ENCODE assay signal across 1 cellular context in genomic region chr4:78656968-78657445, GRCh38.
TF ChIP-seq lines count a peak whose summit lies in the region.

No MANE protein-coding gene starts in this region.

TF ChIP-seq in K562, 482 proteins besides CTCF, POLR2A, EP300 and RAD21 (continued from another document and continues in another):
- no peak for TF ChIP-seq MITF (IDR thresholded peaks at IDR 0.05)
- TF ChIP-seq ATF2 (CRISPR knock-in tag; IDR thresholded peaks at IDR 0.05) = no peak
- TF ChIP-seq ZNF609 (CRISPR knock-in tag; IDR thresholded peaks at IDR 0.05; ENCODE audit: borderline replicate concordance) = no peak
- TF ChIP-seq HNRNPL (IDR thresholded peaks at IDR 0.05; ENCODE audit: low read depth, low read length) = no peak
- TF ChIP-seq TSHZ1 (CRISPR knock-in tag; IDR thresholded peaks at IDR 0.05) = no peak
- TF ChIP-seq ZNF764 (CRISPR knock-in tag; IDR thresholded peaks at IDR 0.05; ENCODE audit: low read depth) = no peak
- TF ChIP-seq POLR2H (tag; IDR thresholded peaks at IDR 0.05; ENCODE audit: low read depth) = peak; percentile 75
- no peak for TF ChIP-seq ZNF785 (CRISPR knock-in tag; IDR thresholded peaks at IDR 0.05)
- no peak for TF ChIP-seq HNRNPH1 (optimal IDR thresholded peaks at IDR 0.05; ENCODE audit: low read depth, low read length)
- TF ChIP-seq SMARCA5 (IDR thresholded peaks at IDR 0.05) = peak; percentile 85; the same call in 1 of the 2 replicates
- TF ChIP-seq ZNF197 (CRISPR knock-in tag; IDR thresholded peaks at IDR 0.05; ENCODE audit: low read depth) = no peak
- TF ChIP-seq SP2 (IDR thresholded peaks at IDR 0.05; ENCODE audit: extremely low read depth, low read depth, low read length, poor library complexity, severe bottlenecking) = no peak
- TF ChIP-seq HMGXB4 (CRISPR knock-in tag; IDR thresholded peaks at IDR 0.05) = no peak
- TF ChIP-seq PATZ1 (CRISPR knock-in tag; IDR thresholded peaks at IDR 0.05; ENCODE audit: borderline replicate concordance) = 0 out of 2 replicates have a peak, but pooled peaks have one; percentile 22
- no peak for TF ChIP-seq DMBX1 (CRISPR knock-in tag; IDR thresholded peaks at IDR 0.05; ENCODE audit: borderline replicate concordance)
- TF ChIP-seq MTA1 (IDR thresholded peaks at IDR 0.05; ENCODE audit: borderline replicate concordance) = no peak
- peak; percentile 47; the same call in 1 of the 2 replicates for TF ChIP-seq NBN (IDR thresholded peaks at IDR 0.05; ENCODE audit: low read depth)
- no peak for TF ChIP-seq HNRNPK (IDR thresholded peaks at IDR 0.05; ENCODE audit: low read depth, low read length, poor library complexity, severe bottlenecking)
- peak; percentile 64; the same call in 1 of the 2 replicates for TF ChIP-seq NFATC3 (IDR thresholded peaks at IDR 0.05)
- TF ChIP-seq ZFP91 (CRISPR knock-in tag; IDR thresholded peaks at IDR 0.05) = peak; percentile 78
- TF ChIP-seq ZBTB7A (IDR thresholded peaks at IDR 0.05; ENCODE audit: borderline replicate concordance, control insufficient read depth, low read depth, low read length) = no peak
- TF ChIP-seq ZNF280A (IDR thresholded peaks at IDR 0.05; ENCODE audit: low read depth, partially characterized antibody) = no peak
- TF ChIP-seq LARP7 (IDR thresholded peaks at IDR 0.05) = peak; percentile 70; the same call in 1 of the 2 replicates
- no peak for TF ChIP-seq ETS1 (conservative IDR thresholded peaks at IDR 0.05; ENCODE audit: control insufficient read depth, low read depth, low read length)
- TF ChIP-seq FOXJ3 (CRISPR knock-in tag; IDR thresholded peaks at IDR 0.05) = no peak
- no peak for TF ChIP-seq ZNF140 (CRISPR knock-in tag; IDR thresholded peaks at IDR 0.05)
- TF ChIP-seq CTBP1 (IDR thresholded peaks at IDR 0.05; ENCODE audit: borderline replicate concordance) = peak; percentile 51
- no peak for TF ChIP-seq ZNF75A (CRISPR knock-in tag; IDR thresholded peaks at IDR 0.05)
- no peak for TF ChIP-seq HEY1 (CRISPR knock-in tag; IDR thresholded peaks at IDR 0.05; ENCODE audit: borderline replicate concordance)
- TF ChIP-seq SRSF9 (IDR thresholded peaks at IDR 0.05; ENCODE audit: borderline replicate concordance, low read depth, low read length) = no peak
